In the genomic region with DNA sequence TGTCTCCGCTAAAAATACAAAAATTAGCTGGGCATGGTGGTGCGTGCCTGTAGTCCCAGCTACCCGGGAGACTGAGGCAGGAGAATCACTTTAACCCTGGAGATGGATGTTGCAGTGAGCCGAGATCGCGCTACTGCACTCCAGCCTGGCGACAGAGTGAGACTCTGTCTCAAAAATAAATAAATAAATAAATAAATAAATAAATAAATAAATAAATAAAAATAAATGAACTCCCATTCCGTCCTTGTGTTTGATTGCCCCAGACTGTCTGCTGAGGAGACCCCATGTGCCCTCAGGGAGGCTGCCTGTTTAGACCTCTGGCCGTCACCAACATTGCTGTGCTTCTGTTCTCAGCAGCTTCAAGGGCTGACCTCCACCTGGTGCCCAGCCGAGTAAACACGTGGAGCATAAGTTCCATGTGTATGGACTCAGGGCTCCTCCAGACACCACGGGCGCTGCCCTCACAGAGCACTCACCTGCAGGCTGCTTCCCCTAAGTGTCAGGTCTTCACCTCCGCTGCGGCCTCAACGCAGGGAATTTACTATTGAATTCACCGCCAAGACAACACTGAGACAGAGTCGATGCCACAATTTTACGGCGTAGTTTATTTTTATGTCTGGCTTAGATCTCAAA, we compare ENCODE assay signal across 13 cellular contexts.
"Had no signal": no experiment of that assay in that cellular context is flagged by ENCODE, and none has a peak within 500 bp of the region (broad histone marks: within the 10 kb centered on the region; RNA-seq: fewer than 3 reads in every experiment).

No MANE protein-coding gene starts in this region.

- H3K4me3 Mint-ChIP-seq: activated T-cell treated with anti-CD3 and anti-CD28 coated beads, Interleukin-2, amount 50 U/mL, for 72 hours had no signal

- H3K9ac ChIP-seq: parathyroid adenoma had no signal

- ATAC-seq: activated T-cell treated with anti-CD3 and anti-CD28 coated beads, Interleukin-2, amount 50 U/mL, for 72 hours; gastrocnemius medialis; heart right ventricle; left lung had no signal

- H3K27me3 ChIP-seq: gastrocnemius medialis, heart right ventricle, left lung, stomach had no signal

- H3K27ac Mint-ChIP-seq: activated T-cell treated with anti-CD3 and anti-CD28 coated beads, Interleukin-2, amount 50 U/mL, for 72 hours had no signal

- H3K4me3 ChIP-seq: coronary artery, gastrocnemius medialis, heart right ventricle, left lung, stomach, thoracic aorta had no signal

- H3K27ac ChIP-seq: coronary artery, epithelial cell of prostate, gastrocnemius medialis, left lung, parathyroid adenoma, stomach, thoracic aorta had no signal

- H3K9me3 Mint-ChIP-seq: activated T-cell treated with anti-CD3 and anti-CD28 coated beads, Interleukin-2, amount 50 U/mL, for 72 hours had no signal

- H2AFZ ChIP-seq: parathyroid adenoma had no signal

- DNase-seq: activated T-cell treated with anti-CD3 and anti-CD28 coated beads, Interleukin-2, amount 50 U/mL, for 72 hours; central memory CD4-positive, alpha-beta T cell; effector CD8-positive, alpha-beta T cell; gastrocnemius medialis; heart right ventricle; left lung; stimulated activated CD4-positive, alpha-beta T cell treated with anti-CD3 and anti-CD28 coated beads, Interleukin-2, amount 100 ng/mL, for 48 hours; stomach; SW 1271 had no signal

- H3K36me3 ChIP-seq: gastrocnemius medialis, heart right ventricle, left lung, stomach, thoracic aorta had no signal

- H3K9me3 ChIP-seq: gastrocnemius medialis, heart right ventricle, left lung, stomach, thoracic aorta had no signal
